ENCODE assay signal across 8 cellular contexts in the genomic region with DNA sequence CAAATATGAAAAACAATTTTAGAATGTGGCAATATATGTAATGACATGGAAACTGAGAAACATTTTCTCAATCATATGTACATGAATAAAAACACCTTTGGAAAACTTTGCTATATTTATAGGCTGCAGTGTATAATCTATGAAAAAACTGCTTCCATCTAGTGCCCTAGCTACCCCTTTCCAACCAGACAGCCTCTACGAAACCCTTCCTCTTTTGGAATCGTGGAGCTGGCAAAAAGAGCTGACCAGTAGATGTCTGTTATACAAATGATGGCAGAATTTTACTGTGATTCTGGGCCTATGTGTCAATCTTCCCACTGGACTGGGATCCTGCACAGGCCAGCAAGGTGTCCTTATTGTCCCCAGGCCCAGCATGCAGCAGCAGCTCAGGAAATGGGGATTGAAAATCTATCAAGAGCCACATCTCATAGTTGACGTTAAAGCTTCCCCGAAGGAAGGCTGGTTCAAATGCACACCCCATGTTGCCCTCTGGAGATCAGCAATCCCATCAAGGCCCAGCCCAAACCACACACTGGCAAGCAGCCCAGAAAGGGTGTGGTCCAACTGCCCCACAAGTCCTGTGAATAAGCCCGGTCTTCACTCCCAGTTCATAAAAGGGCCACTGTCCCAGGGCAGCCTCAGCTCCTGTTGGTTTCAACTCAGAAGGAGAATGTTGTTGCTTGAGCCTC. TPM values are rescaled to one million over a fixed set of nuclear protein-coding genes. Genes with fewer than 3 reads are reported as not detected.
DNase-seq lines count a peak whose midpoint lies in the region; ATAC-seq and TF ChIP-seq lines count a peak whose summit lies in the region.

No MANE protein-coding gene starts in this region.

- H3K4me1 ChIP-seq in spleen = peaks cover 0 to 20% (median 12%) of the 10 kb centered on the region in 6 donors

- no peak overlapping the region for H3K4me3 ChIP-seq in BJ (ENCODE audit: low read depth, low read length)
- no peak overlapping the region for H3K4me3 ChIP-seq in spleen

- H3K36me3 ChIP-seq in BJ (ENCODE audit: control insufficient read depth, insufficient read depth, low read length) = no peaks in the 10 kb centered on the region
- no peaks in the 10 kb centered on the region for H3K36me3 ChIP-seq in spleen

- intact Hi-C loops in spleen (cut with DNase I; ENCODE audit: low total_unique reads) = no loop called here

- CTCF ChIA-PET in BJ (lab: Yijun Ruan, JAX) = interaction anchor here (1.0 to 2.1 kb wide), 4 partner anchors 11 to 485 kb away, joined by 3 to 15 read pairs (median 5); no protein-coding TSS in a partner anchor

- no peaks in the 10 kb centered on the region for H3K9me3 ChIP-seq in spleen

- 17 to 43% (median 28%) methylated on average over 4 to 5 of the region's 5 CpGs for WGBS in spleen, 5 donors

- H3K27me3 ChIP-seq in BJ (ENCODE audit: control insufficient read depth, insufficient read depth, low read length) = no peaks in the 10 kb centered on the region
- H3K27me3 ChIP-seq in spleen (replicated peaks in 1 of 7) = no peaks in the 10 kb centered on the region

- peak; percentile 84 for DNase-seq in BJ (ENCODE audit: low read depth)
- DNase-seq in LHCN-M2 (ENCODE audit: low read depth) = peak; percentile 98
- peak in 53 of 58 donors; percentile 18 to 90 (median 63) for DNase-seq in anterior cingulate cortex (lab: John Stamatoyannopoulos, UW)
- DNase-seq in iPS-NIHi11 (ENCODE audit: low spot score) = peak; percentile 39
- peak; percentile 84 for DNase-seq in spleen
- no peak for DNase-seq in cerebellum (ENCODE audit: low spot score)
- DNase-seq in central memory CD4-positive, alpha-beta T cell = no peak

- ATAC-seq in HG03159 (IDR thresholded peaks at IDR 0.05; ENCODE audit: unreplicated experiment) = no peak

- no peak for TF ChIP-seq POLR2A in spleen (IDR thresholded peaks at IDR 0.05)

- H3K27ac ChIP-seq in spleen = peak overlapping the region in 4 of 8 donors; percentile 21 to 58 (median 36)

- no peak for TF ChIP-seq CTCF in BJ (IDR thresholded peaks at IDR 0.05; ENCODE audit: insufficient read depth, low read depth, low read length)
- no peak for TF ChIP-seq CTCF in spleen (IDR thresholded peaks at IDR 0.05 in 8 of 11, conservative IDR thresholded peaks at IDR 0.05 in 3 of 11)

- POLR2A ChIA-PET in BJ (lab: Charles Lee) = no interaction called here

RNA-seq across cellular contexts. Expression of a gene that starts 8.9 kb away (rescaled TPM):
- polyA plus RNA-seq in BJ (2011; rRNA removed) (30.0 and 36.2 TPM in 2 replicates), spleen (1 to 10 TPM; 5.8 to 9.3 (median 6.8) TPM)
- polyA minus RNA-seq in BJ (2011; rRNA and poly(A)+ RNA removed) = 31.5 and 37.7 TPM in 2 replicates
- total RNA-seq in LHCN-M2 (2014; rRNA removed) (34.8 and 37.0 TPM in 2 replicates), spleen (10 to 100 TPM; 23.6 to 38.0 (median 33.7) TPM), cerebellum (34.8 TPM)
- 13.7 TPM for polyA plus RNA-seq in LHCN-M2 (2012)

Comparison
In these comparisons a context has a peak if more than half of its experiments do, and no peak if none do; other contexts are left out.
1. DNase-seq: peak in BJ (single experiment), LHCN-M2 (single experiment), anterior cingulate cortex (53 of 58), iPS-NIHi11 (single experiment) and spleen (single experiment); none in cerebellum (single experiment) and central memory CD4-positive, alpha-beta T cell (single experiment).